24 cellular contexts compared by ENCODE assay signal in the genomic region with DNA sequence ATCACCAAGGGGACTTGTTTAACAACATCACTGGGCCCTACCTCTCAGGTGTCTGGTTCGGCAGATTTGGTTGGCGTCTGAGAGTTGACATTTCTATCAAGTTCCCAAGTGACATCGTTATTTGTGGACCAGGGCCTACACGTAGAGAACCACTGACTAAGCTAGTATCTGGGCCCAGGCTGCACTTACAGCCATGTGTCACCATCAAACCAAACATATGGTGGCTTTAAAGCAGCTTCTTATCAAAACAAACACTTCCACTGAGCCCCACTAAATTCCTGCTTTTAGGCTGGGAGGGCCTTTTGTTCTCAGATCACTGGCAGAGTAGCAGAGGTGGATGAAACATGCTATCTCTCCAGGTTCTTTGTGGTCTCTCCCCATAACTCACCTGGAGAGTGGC.
DNase-seq lines count a peak whose midpoint lies in the region; ATAC-seq, FAIRE-seq and TF ChIP-seq lines count a peak whose summit lies in the region.
"Had no signal": no experiment of that assay in that cellular context is flagged by ENCODE, and none has a peak within 500 bp of the region (broad histone marks: within the 10 kb centered on the region; RNA-seq: fewer than 3 reads in every experiment).

No MANE protein-coding gene starts in this region.

- peaks cover 14% of the 10 kb centered on the region for H3K4me1 Mint-ChIP-seq in Caco-2 (ENCODE audit: low read depth, unreplicated experiment)

- 0 out of 2 replicates have a peak overlapping the region, but pooled peaks have one; percentile 16 for H2AFZ ChIP-seq in K562 (ENCODE audit: low read depth, low read length)

- H3K27ac ChIP-seq in K562 (ENCODE audit: extremely low read depth, low read depth, low read length) (no peak overlapping the region), small intestine (ENCODE audit: low read depth in 1 of 2, low read length in 1 of 2) (no peak overlapping the region), esophagus muscularis mucosa (replicated peaks in 1 of 4) (no peak overlapping the region)
- H3K27ac ChIP-seq: KMS-11 had no signal

- no peaks in the 10 kb centered on the region for H3K9me1 ChIP-seq in K562 (ENCODE audit: control insufficient read depth, insufficient read depth, low read length)

- H3K36me3 Mint-ChIP-seq in Caco-2 (ENCODE audit: insufficient read depth, unreplicated experiment): no peaks in the 10 kb centered on the region
- H3K36me3 Mint-ChIP-seq: CD8-positive, alpha-beta memory T cell had no signal

- H3K4me3 ChIP-seq in Caco-2 (ENCODE audit: low read depth, low read length) (no peak overlapping the region), K562 (no peak overlapping the region), small intestine (ENCODE audit: low read depth in 1 of 2, low read length in 2 of 2) (no peak overlapping the region), esophagus muscularis mucosa (no peak overlapping the region)

- 47% methylated on average over 4 of the region's 4 CpGs for WGBS in K562 (ENCODE audit: insufficient coverage, low coverage, missing lambda C conversion rate)
- 84 to 93% (median 90%) methylated on average over 4 of the region's 4 CpGs for WGBS in small intestine, 3 donors
- 97% methylated on average over 4 of the region's 4 CpGs for WGBS in esophagus muscularis mucosa

- BruUV-seq in Caco-2 (replicated peaks; lab: Mats Ljungman, UMichigan): no TSS peak
- BruUV-seq in K562 (replicated peaks; lab: Mats Ljungman, UMichigan): no TSS peak

- no peaks in the 10 kb centered on the region for H3K27me3 Mint-ChIP-seq in Caco-2 (ENCODE audit: insufficient read depth, unreplicated experiment)
- H3K27me3 Mint-ChIP-seq: CD8-positive, alpha-beta memory T cell had no signal

- H3K4me1 ChIP-seq in Caco-2: peaks cover 17% of the 10 kb centered on the region
- peaks cover 0 to 17% of the 10 kb centered on the region in 2 experiments; a peak in 3 of 5 replicates for H3K4me1 ChIP-seq in K562 (replicated peaks in 1 of 2; ENCODE audit: control insufficient read depth in 2 of 2, insufficient read depth in 2 of 2, low read length in 2 of 2)
- H3K4me1 ChIP-seq in small intestine (ENCODE audit: control insufficient read depth in 2 of 2, insufficient read depth in 1 of 2, low read depth in 1 of 2, low read length in 1 of 2): no peaks in the 10 kb centered on the region
- H3K4me1 ChIP-seq in esophagus muscularis mucosa: peaks cover 29 to 34% (median 31%) of the 10 kb centered on the region in 4 donors

- DNase-seq in Caco-2 (peak; percentile 43 to 48), EH (ENCODE audit: low read depth) (peak; percentile 65), NCI-H2171 treated with DMSO at 0.1 percent for 48 hours (lab: John Stamatoyannopoulos, UW) (peak; percentile 59), K562 (ENCODE audit: extremely low read depth in 1 of 4, low spot score in 3 of 4) (no peak), small intestine (no peak), esophagus muscularis mucosa (ENCODE audit: extremely low spot score) (no peak)
- DNase-seq: ACHN; C1 segment of cervical spinal cord; CD8-positive, alpha-beta memory T cell; NCI-H1417 treated with DMSO at 0.1 percent for 48 hours; NCI-H1930; NCI-H2227 treated with DMSO at 0.1 percent for 48 hours; NCI-H526 treated with DMSO at 0.1 percent for 48 hours; SW 1271; T-helper 2 cell had no signal

- no peaks in the 10 kb centered on the region for H4K20me1 ChIP-seq in K562 (replicated peaks; ENCODE audit: control insufficient read depth, insufficient read depth, low read length)

- H3K9me3 Mint-ChIP-seq in Caco-2 (ENCODE audit: unreplicated experiment): no peaks in the 10 kb centered on the region
- H3K9me3 Mint-ChIP-seq: CD8-positive, alpha-beta memory T cell had no signal

- peak overlapping the region; percentile 29 for H3K27ac Mint-ChIP-seq in Caco-2 (ENCODE audit: unreplicated experiment)
- H3K27ac Mint-ChIP-seq: CD8-positive, alpha-beta memory T cell had no signal

- no peak for TF ChIP-seq RAD21 in K562 (CRISPR knock-in tag; conservative IDR thresholded peaks at IDR 0.05 in 1 of 2, IDR thresholded peaks at IDR 0.05 in 1 of 2)

- no peaks in the 10 kb centered on the region for H3K9me3 ChIP-seq in Caco-2
- no peaks in the 10 kb centered on the region for H3K9me3 ChIP-seq in K562 (replicated peaks; ENCODE audit: control insufficient read depth, insufficient read depth, low read depth, low read length)
- H3K9me3 ChIP-seq in small intestine (ENCODE audit: control insufficient read depth, low read depth): no peaks in the 10 kb centered on the region
- H3K9me3 ChIP-seq in esophagus muscularis mucosa: no peaks in the 10 kb centered on the region

- H3K79me2 ChIP-seq in K562 (ENCODE audit: control insufficient read depth, insufficient read depth, low read length): no peaks in the 10 kb centered on the region

- H3K27me3 ChIP-seq in Caco-2 (replicated peaks; ENCODE audit: control insufficient read depth, insufficient read depth, low read length) (no peaks in the 10 kb centered on the region), K562 (ENCODE audit: control insufficient read depth in 2 of 2, insufficient read depth in 2 of 2, low read length in 2 of 2) (no peaks in the 10 kb centered on the region), small intestine (ENCODE audit: control insufficient read depth in 2 of 2, insufficient read depth in 2 of 2, low read length in 2 of 2) (no peaks in the 10 kb centered on the region), esophagus muscularis mucosa (no peaks in the 10 kb centered on the region)

- H3K4me2 ChIP-seq in K562 (ENCODE audit: insufficient read depth, low read length): no peak overlapping the region
- H3K4me2 ChIP-seq: KMS-11 had no signal

- TF ChIP-seq EP300 in K562 (IDR thresholded peaks at IDR 0.05; ENCODE audit: low read length): no peak
- no peak for TF ChIP-seq EP300 in esophagus muscularis mucosa (IDR thresholded peaks at IDR 0.05)

- H3K36me3 ChIP-seq in Caco-2 (ENCODE audit: control insufficient read depth, insufficient read depth, low read length): no peaks in the 10 kb centered on the region
- H3K36me3 ChIP-seq in K562 (ENCODE audit: control insufficient read depth, insufficient read depth, low read length): no peaks in the 10 kb centered on the region
- H3K36me3 ChIP-seq in small intestine (ENCODE audit: control insufficient read depth in 2 of 2, insufficient read depth in 2 of 2, low read length in 2 of 2): no peaks in the 10 kb centered on the region
- H3K36me3 ChIP-seq in esophagus muscularis mucosa: no peaks in the 10 kb centered on the region

- no peak overlapping the region for H3K9ac ChIP-seq in K562 (ENCODE audit: insufficient read depth in 1 of 2, low read depth in 2 of 2, low read length in 2 of 2)
- H3K9ac ChIP-seq: KMS-11 had no signal

- POLR2A ChIA-PET in Caco-2 (lab: Charles Lee): no interaction called here
- POLR2A ChIA-PET in K562 (lab: Yijun Ruan, JAX): no interaction called here

- no peak for TF ChIP-seq CTCF in Caco-2 (IDR thresholded peaks at IDR 0.05; ENCODE audit: insufficient read depth in 1 of 2, low read depth in 1 of 2, low read length in 1 of 2, severe bottlenecking in 1 of 2, unreplicated experiment in 1 of 2)
- no peak for TF ChIP-seq CTCF in K562 (IDR thresholded peaks at IDR 0.05 in 2 of 3, conservative IDR thresholded peaks at IDR 0.05 in 1 of 3; ENCODE audit: insufficient read depth in 2 of 3, low read depth in 1 of 3, low read length in 3 of 3)
- no peak for TF ChIP-seq CTCF in esophagus muscularis mucosa (IDR thresholded peaks at IDR 0.05)

- TF ChIP-seq POLR2A in K562 (conservative IDR thresholded peaks at IDR 0.05) (no peak), esophagus muscularis mucosa (IDR thresholded peaks at IDR 0.05; ENCODE audit: low read depth) (no peak)

- no peak overlapping the region for H3K4me3 Mint-ChIP-seq in Caco-2 (ENCODE audit: unreplicated experiment)
- H3K4me3 Mint-ChIP-seq: CD8-positive, alpha-beta memory T cell had no signal

- intact Hi-C loops in Caco-2 (cut with micrococcal nuclease; ENCODE audit: unreplicated experiment) (no loop called here), K562 (cut with micrococcal nuclease) (loop anchor here (10.0 kb wide), 1 partner anchor 124 kb away; no protein-coding TSS in a partner anchor), esophagus muscularis mucosa (cut with DNase I) (loop anchor here (10.0 kb wide), 1 partner anchor 214 kb away; no protein-coding TSS in a partner anchor)

- in situ Hi-C loops in K562 (cut with MboI): no loop called here

- CTCF ChIA-PET in Caco-2 (lab: Charles Lee) (no interaction called here), K562 (lab: Yijun Ruan, JAX; ENCODE audit: low intra/inter-chr PET ratio) (no interaction called here)

- ATAC-seq in K562 (no peak), GM18868 (IDR thresholded peaks at IDR 0.05; ENCODE audit: unreplicated experiment) (no peak), HG03045 (IDR thresholded peaks at IDR 0.05; ENCODE audit: unreplicated experiment) (no peak)
- ATAC-seq: HepG2, Right ventricle myocardium inferior had no signal

- no peak for FAIRE-seq in K562 (lab: Jason Lieb, UNC)
- no peak for FAIRE-seq in small intestine (lab: Jason Lieb, UNC)
- FAIRE-seq: GM12892, GM18507, H1, HepG2, RCC 7860 had no signal

TF ChIP-seq in K562, 482 proteins besides CTCF, POLR2A, EP300 and RAD21 (continues in another document):
- peak; percentile 15; the same call in 1 of the 2 replicates for TF ChIP-seq CBFA2T3 (IDR thresholded peaks at IDR 0.05)

Comparison
In these comparisons a context has a peak if more than half of its experiments do, and no peak if none do; other contexts are left out.
1. DNase-seq: peak in Caco-2 (2 of 2), EH (single experiment) and NCI-H2171 treated with DMSO at 0.1 percent for 48 hours (single experiment); none in K562 (0 of 4), small intestine (single experiment) and esophagus muscularis mucosa (single experiment).